ENCODE assay signal across 10 cellular contexts in genomic region chr9:126471084-126471611, GRCh38.
DNase-seq lines count a peak whose midpoint lies in the region; ATAC-seq, FAIRE-seq and TF ChIP-seq lines count a peak whose summit lies in the region.
"Had no signal": no experiment of that assay in that cellular context is flagged by ENCODE, and none has a peak within 500 bp of the region (broad histone marks: within the 10 kb centered on the region; RNA-seq: fewer than 3 reads in every experiment).

No MANE protein-coding gene starts in this region.

- no peaks in the 10 kb centered on the region for H3K36me3 ChIP-seq in GM23338 (ENCODE audit: insufficient read depth)

- TF ChIP-seq CTCF in AG09319 (IDR thresholded peaks at IDR 0.05; ENCODE audit: low read depth, low read length) (no peak), GM23338 (conservative IDR thresholded peaks at IDR 0.05; ENCODE audit: low read depth in 2 of 2) (no peak)

- no peaks in the 10 kb centered on the region for H3K79me2 ChIP-seq in GM23338 (replicated peaks; ENCODE audit: insufficient read depth)

- H3K9me2 ChIP-seq in GM23338 (ENCODE audit: insufficient read depth) = no peaks in the 10 kb centered on the region

- peaks cover 27% of the 10 kb centered on the region for H3K4me1 Mint-ChIP-seq in GM23338

- no peaks in the 10 kb centered on the region for H3K27me3 ChIP-seq in GM23338 (ENCODE audit: insufficient read depth)

- H3K36me3 Mint-ChIP-seq in GM23338 (ENCODE audit: low read depth) = no peaks in the 10 kb centered on the region

- H3K4me3 Mint-ChIP-seq in GM23338 = no peak overlapping the region

- H2AFZ ChIP-seq in GM23338 = peak overlapping the region; percentile 86; the same call in 1 of the 2 replicates

- H3K4me1 ChIP-seq in GM23338 (ENCODE audit: insufficient read depth) = peaks cover 14% of the 10 kb centered on the region

- no peaks in the 10 kb centered on the region for H3F3A ChIP-seq in GM23338 (replicated peaks; ENCODE audit: low read depth)

- peaks cover 2% of the 10 kb centered on the region for H3K27me3 Mint-ChIP-seq in GM23338 (ENCODE audit: insufficient read depth, low read depth, poor library complexity)

- no peak overlapping the region for H3K27ac Mint-ChIP-seq in GM23338

- H3K27ac ChIP-seq in GM23338 (ENCODE audit: low read depth) = peak overlapping the region; percentile 67; the same call in 1 of the 2 replicates
- H3K27ac ChIP-seq: C4-2B had no signal

- FAIRE-seq in frontal cortex (lab: Jason Lieb, UNC) = no peak
- FAIRE-seq: endometrium had no signal

- DNase-seq in AG09319 (ENCODE audit: extremely low read depth, low read depth) = peak; percentile 24
- no peak for DNase-seq in GM23338 (ENCODE audit: low spot score)
- DNase-seq in SIG-M5 (lab: John Stamatoyannopoulos, UW) = peak; percentile 87
- DNase-seq in activated gamma-delta T cell (lab: John Stamatoyannopoulos, UW) = peak; percentile 43
- peak; percentile 81 for DNase-seq in iris pigment epithelial cell (ENCODE audit: low read depth)
- peak; percentile 32 to 74 (median 47) for DNase-seq in stimulated activated CD4-positive, alpha-beta T cell treated with anti-CD3 and anti-CD28 coated beads, TNF-alpha, amount 100 ng/mL, for 24 hours (ENCODE audit: low read depth in 3 of 3)
- DNase-seq in frontal cortex (ENCODE audit: low spot score in 2 of 2) = no peak

- H3K9me3 Mint-ChIP-seq in GM23338 = no peaks in the 10 kb centered on the region; the same call in 2 of the 3 replicates

- ATAC-seq in GM23338 = no peak
- no peak for ATAC-seq in HG03521 (IDR thresholded peaks at IDR 0.05; ENCODE audit: unreplicated experiment)

- peak overlapping the region; percentile 49 for H3K4me2 ChIP-seq in GM23338

- H4K20me1 ChIP-seq in GM23338 (replicated peaks; ENCODE audit: insufficient read depth) = no peaks in the 10 kb centered on the region

- H3K4me3 ChIP-seq in GM23338 = no peak overlapping the region

TF ChIP-seq in GM23338, 12 proteins besides CTCF, POLR2A, EP300 and RAD21:
- TF ChIP-seq ZNF114 (CRISPR knock-in tag; IDR thresholded peaks at IDR 0.05) (no peak), REST (IDR thresholded peaks at IDR 0.05; ENCODE audit: unreplicated experiment) (no peak), POLR2AphosphoS5 (IDR thresholded peaks at IDR 0.05; ENCODE audit: low read depth) (no peak), ZNF462 (CRISPR knock-in tag; IDR thresholded peaks at IDR 0.05) (no peak), CREB1 (CRISPR knock-in tag; IDR thresholded peaks at IDR 0.05; ENCODE audit: low read depth) (no peak), NANOG (IDR thresholded peaks at IDR 0.05; ENCODE audit: borderline replicate concordance) (no peak), ZNF331 (CRISPR knock-in tag; IDR thresholded peaks at IDR 0.05; ENCODE audit: low read depth) (no peak)

Comparison
In these comparisons a context has a peak if more than half of its experiments do, and no peak if none do; other contexts are left out.
1. DNase-seq: peak in AG09319 (single experiment), SIG-M5 (single experiment), activated gamma-delta T cell (single experiment), iris pigment epithelial cell (single experiment) and stimulated activated CD4-positive, alpha-beta T cell treated with anti-CD3 and anti-CD28 coated beads, TNF-alpha, amount 100 ng/mL, for 24 hours (3 of 3); none in GM23338 (single experiment) and frontal cortex (0 of 2).